Comparison of ENCODE assay signal across 19 cellular contexts in genomic region chr1:110245876-110246620, GRCh38. TPM values are rescaled to one million over a fixed set of nuclear protein-coding genes. Genes with fewer than 3 reads are reported as not detected.
DNase-seq lines count a peak whose midpoint lies in the region; ATAC-seq and TF ChIP-seq lines count a peak whose summit lies in the region.
"Had no signal": no experiment of that assay in that cellular context is flagged by ENCODE, and none has a peak within 500 bp of the region (broad histone marks: within the 10 kb centered on the region; RNA-seq: fewer than 3 reads in every experiment).

No MANE protein-coding gene starts in this region.

- DNase-seq in cardiac septum (ENCODE audit: low spot score) (peak; percentile 24), Right ventricle myocardium inferior (ENCODE audit: missing footprints) (no peak), WERI-Rb-1 (peak; percentile 50), memory B cell (ENCODE audit: low spot score in 2 of 2) (no peak), spleen (peak; percentile 16), HPDE6-E6E7 (ENCODE audit: extremely low spot score) (no peak)
- no peak for DNase-seq in stimulated activated CD4-positive, alpha-beta T cell treated with anti-CD3 and anti-CD28 coated beads, Interleukin-4, amount 100 ng/mL, for 4 hours
- no peak for DNase-seq in activated CD8-positive, alpha-beta T cell treated with anti-CD3 and anti-CD28 coated beads, Interleukin-2, amount 10 ng/mL, durations not matched to agents 7 days and 5 days
- DNase-seq: Calu3; CD8-positive, alpha-beta T cell; EL; NCI-H1417; NCI-H187 treated with DMSO at 0.1 percent for 48 hours; NCI-H226; NCI-H524; Right ventricle myocardium superior had no signal

- peaks cover 5% of the 10 kb centered on the region for H3K36me3 Mint-ChIP-seq in memory B cell
- H3K36me3 Mint-ChIP-seq in activated CD8-positive, alpha-beta T cell treated with anti-CD3 and anti-CD28 coated beads, Interleukin-2, amount 10 ng/mL, durations not matched to agents 7 days and 5 days (ENCODE audit: low read depth): no peaks in the 10 kb centered on the region
- H3K36me3 Mint-ChIP-seq: CD8-positive, alpha-beta T cell had no signal

- 76 to 87% (median 83%) methylated on average over 9 of the region's 9 CpGs for WGBS in spleen, 5 donors

- no peaks in the 10 kb centered on the region for H3K27me3 ChIP-seq in WERI-Rb-1 (ENCODE audit: insufficient read depth, low read depth, severe bottlenecking)
- H3K27me3 ChIP-seq in spleen (replicated peaks in 1 of 7): no peaks in the 10 kb centered on the region
- H3K27me3 ChIP-seq: BLaER1, Peyer's patch had no signal

- no peaks in the 10 kb centered on the region for H3K9me3 Mint-ChIP-seq in memory B cell
- no peaks in the 10 kb centered on the region for H3K9me3 Mint-ChIP-seq in activated CD8-positive, alpha-beta T cell treated with anti-CD3 and anti-CD28 coated beads, Interleukin-2, amount 10 ng/mL, durations not matched to agents 7 days and 5 days (ENCODE audit: insufficient read depth)
- H3K9me3 Mint-ChIP-seq: CD8-positive, alpha-beta T cell had no signal

- peak overlapping the region; percentile 53 for H3K27ac Mint-ChIP-seq in memory B cell
- no peak overlapping the region for H3K27ac Mint-ChIP-seq in activated CD8-positive, alpha-beta T cell treated with anti-CD3 and anti-CD28 coated beads, Interleukin-2, amount 10 ng/mL, durations not matched to agents 7 days and 5 days
- H3K27ac Mint-ChIP-seq: CD8-positive, alpha-beta T cell had no signal

- TF ChIP-seq POLR2A in spleen (IDR thresholded peaks at IDR 0.05): no peak

- intact Hi-C loops in cardiac septum (cut with DNase I): no loop called here
- intact Hi-C loops in Right ventricle myocardium inferior (cut with DNase I): no loop called here
- intact Hi-C loops in spleen (cut with DNase I; ENCODE audit: low total_unique reads): no loop called here

- H3K4me1 ChIP-seq in spleen: peaks cover 0 to 21% (median 7%) of the 10 kb centered on the region in 6 donors
- H3K4me1 ChIP-seq: Peyer's patch had no signal

- no peaks in the 10 kb centered on the region for H3K27me3 Mint-ChIP-seq in memory B cell
- no peaks in the 10 kb centered on the region for H3K27me3 Mint-ChIP-seq in activated CD8-positive, alpha-beta T cell treated with anti-CD3 and anti-CD28 coated beads, Interleukin-2, amount 10 ng/mL, durations not matched to agents 7 days and 5 days (ENCODE audit: low read depth)

- ATAC-seq in Right ventricle myocardium inferior (no peak), memory B cell (ENCODE audit: low read depth) (no peak)
- ATAC-seq in activated CD8-positive, alpha-beta T cell treated with anti-CD3 and anti-CD28 coated beads, Interleukin-2, amount 10 ng/mL, durations not matched to agents 7 days and 5 days: no peak
- ATAC-seq: CD8-positive, alpha-beta T cell had no signal

- CTCF ChIA-PET in activated CD8-positive, alpha-beta T cell treated with anti-CD3 and anti-CD28 coated beads, Interleukin-2, amount 10 ng/mL, durations not matched to agents 7 days and 5 days (lab: Charles Lee): interaction anchor here (1.4 to 3.0 kb wide), 2 partner anchors 38 to 43 kb away, joined by 3 to 18 read pairs; no protein-coding TSS in a partner anchor

- peaks cover 24% of the 10 kb centered on the region for H3K4me1 Mint-ChIP-seq in memory B cell
- H3K4me1 Mint-ChIP-seq in activated CD8-positive, alpha-beta T cell treated with anti-CD3 and anti-CD28 coated beads, Interleukin-2, amount 10 ng/mL, durations not matched to agents 7 days and 5 days (ENCODE audit: low read depth): no peaks in the 10 kb centered on the region

- POLR2A ChIA-PET in activated CD8-positive, alpha-beta T cell treated with anti-CD3 and anti-CD28 coated beads, Interleukin-2, amount 10 ng/mL, durations not matched to agents 7 days and 5 days (lab: Charles Lee): interaction anchor here (1.0 to 1.1 kb wide), 2 partner anchors 10 to 25 kb away, joined by 3 read pairs; no protein-coding TSS in a partner anchor

- H3K4me3 ChIP-seq in WERI-Rb-1 (ENCODE audit: low read depth, low read length) (no peak overlapping the region), spleen (no peak overlapping the region)
- H3K4me3 ChIP-seq: BLaER1, Peyer's patch had no signal

- H3K4me3 Mint-ChIP-seq in memory B cell: no peak overlapping the region
- no peak overlapping the region for H3K4me3 Mint-ChIP-seq in activated CD8-positive, alpha-beta T cell treated with anti-CD3 and anti-CD28 coated beads, Interleukin-2, amount 10 ng/mL, durations not matched to agents 7 days and 5 days
- H3K4me3 Mint-ChIP-seq: CD8-positive, alpha-beta T cell had no signal

- H3K27ac ChIP-seq in WERI-Rb-1: no peak overlapping the region
- H3K27ac ChIP-seq in spleen: no peak overlapping the region
- H3K27ac ChIP-seq: BLaER1, KMS-11, Peyer's patch had no signal

- TF ChIP-seq CTCF in WERI-Rb-1 (IDR thresholded peaks at IDR 0.05; ENCODE audit: low read depth, low read length) (no peak), spleen (IDR thresholded peaks at IDR 0.05 in 8 of 11, conservative IDR thresholded peaks at IDR 0.05 in 3 of 11) (no peak)

- H3K36me3 ChIP-seq in WERI-Rb-1 (no peaks in the 10 kb centered on the region), spleen (no peaks in the 10 kb centered on the region)
- H3K36me3 ChIP-seq: BLaER1, Peyer's patch had no signal

- no peaks in the 10 kb centered on the region for H3K9me3 ChIP-seq in WERI-Rb-1 (ENCODE audit: severe bottlenecking)
- H3K9me3 ChIP-seq in spleen: no peaks in the 10 kb centered on the region
- H3K9me3 ChIP-seq: BLaER1, Peyer's patch had no signal

RNA-seq across cellular contexts. Expression of gene KCNC4, which starts 35.9 kb away (rescaled TPM):
- total RNA-seq in cardiac septum (16.6 TPM), Right ventricle myocardium inferior (5.1 TPM), spleen (10 to 100 TPM in 5 of 7 donors, 1 to 10 TPM in 2; 9.8 to 22.1 (median 14.8) TPM)
- polyA plus RNA-seq in spleen: 1 to 10 TPM; 1.4 to 3.7 (median 2.1) TPM
- total RNA-seq in activated CD8-positive, alpha-beta T cell treated with anti-CD3 and anti-CD28 coated beads, Interleukin-2, amount 10 ng/mL, durations not matched to agents 7 days and 5 days: 1 to 10 TPM; 7.5 to 8.3 TPM

Comparison
In these comparisons a context has a peak if more than half of its experiments do, and no peak if none do; other contexts are left out.
1. DNase-seq: peak in cardiac septum (single experiment), WERI-Rb-1 (single experiment) and spleen (single experiment); none in Right ventricle myocardium inferior (single experiment), memory B cell (0 of 2), stimulated activated CD4-positive, alpha-beta T cell treated with anti-CD3 and anti-CD28 coated beads, Interleukin-4, amount 100 ng/mL, for 4 hours (0 of 2), activated CD8-positive, alpha-beta T cell treated with anti-CD3 and anti-CD28 coated beads, Interleukin-2, amount 10 ng/mL, durations not matched to agents 7 days and 5 days (single experiment) and HPDE6-E6E7 (single experiment).